25 cellular contexts compared by ENCODE assay signal in the genomic region with DNA sequence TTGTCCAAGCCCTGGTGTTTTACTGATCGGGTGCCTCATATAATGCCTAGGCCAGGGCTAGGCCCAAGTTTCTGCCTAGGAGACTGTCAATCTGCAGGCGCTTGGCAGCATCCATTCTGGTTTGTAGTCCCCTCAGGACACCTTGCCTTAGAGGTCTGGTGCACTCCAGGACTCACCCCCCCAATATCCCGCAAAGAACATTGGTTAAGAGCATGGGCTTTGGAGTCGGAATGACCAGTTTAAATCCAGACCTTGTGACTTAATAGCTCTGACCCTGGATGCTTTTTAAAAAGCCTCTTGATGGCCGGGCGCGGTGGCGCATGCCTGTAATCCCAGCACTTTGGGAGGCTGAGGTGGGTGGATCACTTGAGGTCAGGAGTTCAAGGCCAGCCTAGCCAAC. TPM values are rescaled to one million over a fixed set of nuclear protein-coding genes. Genes with fewer than 3 reads are reported as not detected.
"Had no signal": no experiment of that assay in that cellular context is flagged by ENCODE, and none has a peak within 500 bp of the region (broad histone marks: within the 10 kb centered on the region; RNA-seq: fewer than 3 reads in every experiment).

No MANE protein-coding gene starts in this region.

- H3K4me1 ChIP-seq: body of pancreas had no signal

- H3K4me1 Mint-ChIP-seq: activated CD4-positive, alpha-beta T cell treated with anti-CD3 and anti-CD28 coated beads, Interleukin-2, amount 10 ng/mL, durations not matched to agents 7 days and 5 days; activated naive CD4-positive, alpha-beta T cell treated with anti-CD3 and anti-CD28 coated beads, Interleukin-2, amount 50 U/mL, for 24 hours; immature natural killer cell; T-helper 17 cell had no signal

- DNase-seq: activated CD4-positive, alpha-beta T cell treated with anti-CD3 and anti-CD28 coated beads for 1 hour; activated CD4-positive, alpha-beta T cell treated with anti-CD3 and anti-CD28 coated beads, Interleukin-2, amount 10 ng/mL, durations not matched to agents 7 days and 5 days; activated CD8-positive, alpha-beta T cell treated with anti-CD3 and anti-CD28 coated beads, Interleukin-2, amount 10 ng/mL, durations not matched to agents 7 days and 5 days; activated gamma-delta T cell treated with Interleukin-2 at 50 U/mL for 16 hours; cortex of kidney; hypothalamus; immature natural killer cell; left lung; mesendoderm; mucosa of descending colon; stimulated activated naive CD4-positive, alpha-beta T cell; T-helper 17 cell had no signal

- H3K36me3 ChIP-seq: adrenal gland, cardiac muscle cell, gastroesophageal sphincter, left lung, right atrium auricular region, suprapubic skin had no signal

- H3K9me3 ChIP-seq: adrenal gland, body of pancreas, gastroesophageal sphincter, left lung, mucosa of descending colon, right atrium auricular region, suprapubic skin, tibial artery had no signal

- FAIRE-seq: endothelial cell of umbilical vein had no signal

- H3K27me3 ChIP-seq: adrenal gland, body of pancreas, cardiac muscle cell, gastroesophageal sphincter, left lung, right atrium auricular region, suprapubic skin, tibial artery had no signal

- ATAC-seq: activated CD8-positive, alpha-beta T cell treated with anti-CD3 and anti-CD28 coated beads, Interleukin-2, amount 10 ng/mL, durations not matched to agents 7 days and 5 days; body of pancreas; gastroesophageal sphincter; left lung; mucosa of descending colon; natural killer cell treated with Interleukin-12 subunit alpha and Interleukin-12 subunit beta and Interleukin-15 and Interleukin-18, amount 100 ng/mL, for 72 hours; SK-N-SH treated with all-trans-retinoic acid at 6 μM for 48 hours; T-helper 17 cell had no signal

- H3K4me3 ChIP-seq: adrenal gland, body of pancreas, cardiac muscle cell, gastroesophageal sphincter, left lung, lung, mucosa of descending colon, right atrium auricular region, suprapubic skin, tibial artery had no signal

- H3K4me3 Mint-ChIP-seq: activated CD4-positive, alpha-beta T cell treated with anti-CD3 and anti-CD28 coated beads, Interleukin-2, amount 10 ng/mL, durations not matched to agents 7 days and 5 days; activated CD8-positive, alpha-beta T cell treated with anti-CD3 and anti-CD28 coated beads, Interleukin-2, amount 10 ng/mL, durations not matched to agents 7 days and 5 days; activated naive CD4-positive, alpha-beta T cell treated with anti-CD3 and anti-CD28 coated beads, Interleukin-2, amount 50 U/mL, for 24 hours; activated T-cell treated with anti-CD3 and anti-CD28 coated beads, Interleukin-2, amount 50 U/mL, for 24 hours; immature natural killer cell; natural killer cell treated with Interleukin-12 subunit alpha and Interleukin-12 subunit beta and Interleukin-15 and Interleukin-18, amount 100 ng/mL, for 72 hours; T-helper 17 cell had no signal

- H3K36me3 Mint-ChIP-seq: activated naive CD4-positive, alpha-beta T cell treated with anti-CD3 and anti-CD28 coated beads, Interleukin-2, amount 50 U/mL, for 24 hours; immature natural killer cell; natural killer cell treated with Interleukin-12 subunit alpha and Interleukin-12 subunit beta and Interleukin-15 and Interleukin-18, amount 100 ng/mL, for 72 hours had no signal

- H3K27ac ChIP-seq: adrenal gland, body of pancreas, cardiac muscle cell, gastroesophageal sphincter, left lung, right atrium auricular region, suprapubic skin, tibial artery had no signal

- H3K27me3 Mint-ChIP-seq: activated CD4-positive, alpha-beta T cell treated with anti-CD3 and anti-CD28 coated beads, Interleukin-2, amount 10 ng/mL, durations not matched to agents 7 days and 5 days; activated naive CD4-positive, alpha-beta T cell treated with anti-CD3 and anti-CD28 coated beads, Interleukin-2, amount 50 U/mL, for 24 hours; activated T-cell treated with anti-CD3 and anti-CD28 coated beads, Interleukin-2, amount 50 U/mL, for 24 hours; T-helper 17 cell had no signal

- H3K27ac Mint-ChIP-seq: activated CD4-positive, alpha-beta T cell treated with anti-CD3 and anti-CD28 coated beads, Interleukin-2, amount 10 ng/mL, durations not matched to agents 7 days and 5 days; activated CD8-positive, alpha-beta T cell treated with anti-CD3 and anti-CD28 coated beads, Interleukin-2, amount 10 ng/mL, durations not matched to agents 7 days and 5 days; activated naive CD4-positive, alpha-beta T cell treated with anti-CD3 and anti-CD28 coated beads, Interleukin-2, amount 50 U/mL, for 24 hours; activated T-cell treated with anti-CD3 and anti-CD28 coated beads, Interleukin-2, amount 50 U/mL, for 24 hours; immature natural killer cell; natural killer cell treated with Interleukin-12 subunit alpha and Interleukin-12 subunit beta and Interleukin-15 and Interleukin-18, amount 100 ng/mL, for 72 hours; T-helper 17 cell had no signal

- H3K9me3 Mint-ChIP-seq: activated CD4-positive, alpha-beta T cell treated with anti-CD3 and anti-CD28 coated beads, Interleukin-2, amount 10 ng/mL, durations not matched to agents 7 days and 5 days; activated naive CD4-positive, alpha-beta T cell treated with anti-CD3 and anti-CD28 coated beads, Interleukin-2, amount 50 U/mL, for 24 hours; activated T-cell treated with anti-CD3 and anti-CD28 coated beads, Interleukin-2, amount 50 U/mL, for 24 hours; natural killer cell treated with Interleukin-12 subunit alpha and Interleukin-12 subunit beta and Interleukin-15 and Interleukin-18, amount 100 ng/mL, for 72 hours had no signal

RNA-seq across cellular contexts. Expression of a gene that starts 60.0 kb away (rescaled TPM):
- total RNA-seq: activated CD4-positive, alpha-beta T cell treated with anti-CD3 and anti-CD28 coated beads, Interleukin-2, amount 10 ng/mL, durations not matched to agents 7 days and 5 days; activated CD8-positive, alpha-beta T cell treated with anti-CD3 and anti-CD28 coated beads, Interleukin-2, amount 10 ng/mL, durations not matched to agents 7 days and 5 days had no signal
- polyA plus RNA-seq: immature natural killer cell had no signal
